ENCODE assay signal across 8 cellular contexts in the genomic region with DNA sequence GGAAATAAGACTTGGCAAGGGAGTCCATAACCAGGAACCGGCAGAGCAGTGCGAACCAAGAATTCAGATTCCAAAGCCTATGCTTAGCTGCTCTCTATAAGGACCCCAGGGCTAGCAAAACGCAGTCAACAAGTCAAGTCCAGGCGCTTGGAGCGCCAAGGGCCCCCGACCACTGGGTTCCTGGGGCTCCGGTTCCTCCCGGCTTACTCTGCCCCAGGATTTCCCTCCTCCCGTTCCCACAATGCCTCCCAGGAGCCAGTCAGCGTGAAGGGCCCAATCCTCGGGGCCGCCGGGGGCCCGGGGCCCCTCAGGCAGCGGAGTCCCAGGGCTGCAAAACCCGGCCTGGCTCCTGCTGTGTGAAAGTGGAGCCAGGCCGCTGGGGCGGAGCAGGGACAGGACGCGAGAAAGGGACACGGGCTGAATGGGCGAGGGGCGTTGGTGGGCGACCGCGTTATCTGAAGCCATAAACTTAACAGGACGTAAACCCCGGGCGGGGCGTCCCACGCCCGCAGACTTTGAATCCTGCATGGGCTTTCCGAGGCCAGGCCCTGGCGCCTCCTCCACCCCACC. TPM values are rescaled to one million over a fixed set of nuclear protein-coding genes. Genes with fewer than 3 reads are reported as not detected.
DNase-seq lines count a peak whose midpoint lies in the region; ATAC-seq and TF ChIP-seq lines count a peak whose summit lies in the region.

No MANE protein-coding gene starts in this region.

- H3K4me2 ChIP-seq in Karpas-422 (ENCODE audit: low read depth, low read length, poor library complexity, severe bottlenecking): no peak overlapping the region

- no peaks in the 10 kb centered on the region for H3K79me2 ChIP-seq in Karpas-422 (ENCODE audit: low read length)

- ATAC-seq in HG02981 (IDR thresholded peaks at IDR 0.05; ENCODE audit: unreplicated experiment): peak; percentile 55

- H2AFZ ChIP-seq in Karpas-422 (ENCODE audit: low read length): no peak overlapping the region

- H3K9me3 Mint-ChIP-seq in CD4-positive, alpha-beta memory T cell: no peaks in the 10 kb centered on the region
- no peaks in the 10 kb centered on the region for H3K9me3 Mint-ChIP-seq in activated naive CD4-positive, alpha-beta T cell treated with anti-CD3 and anti-CD28 coated beads, Interleukin-2, amount 10 ng/mL, durations not matched to agents 7 days and 5 days

- H3K4me3 Mint-ChIP-seq in CD4-positive, alpha-beta memory T cell: peak overlapping the region in 7 of 8 donors; percentile 31 to 65 (median 39)
- H3K4me3 Mint-ChIP-seq in activated naive CD4-positive, alpha-beta T cell treated with anti-CD3 and anti-CD28 coated beads, Interleukin-2, amount 10 ng/mL, durations not matched to agents 7 days and 5 days: peak overlapping the region; percentile 28

- peak in 1 of 2 donors; percentile 24 for TF ChIP-seq EP300 in tibial nerve (IDR thresholded peaks at IDR 0.05)

- H4K20me1 ChIP-seq in Karpas-422 (ENCODE audit: insufficient read depth, low read depth, low read length): no peaks in the 10 kb centered on the region

- H3K27me3 Mint-ChIP-seq in CD4-positive, alpha-beta memory T cell: peaks cover 5 to 16% of the 10 kb centered on the region in 2 donors
- H3K27me3 Mint-ChIP-seq in activated naive CD4-positive, alpha-beta T cell treated with anti-CD3 and anti-CD28 coated beads, Interleukin-2, amount 10 ng/mL, durations not matched to agents 7 days and 5 days: peaks cover 29% of the 10 kb centered on the region

- no peak overlapping the region for H3K9ac ChIP-seq in Karpas-422 (ENCODE audit: low read length)

- H3K27me3 ChIP-seq in CD4-positive, alpha-beta memory T cell (ENCODE audit: insufficient read depth, low read length): no peaks in the 10 kb centered on the region
- H3K27me3 ChIP-seq in tibial nerve (peaks cover 0 to 4% of the 10 kb centered on the region in 2 donors), Karpas-422 (ENCODE audit: low read length) (no peaks in the 10 kb centered on the region)

- H3K36me3 ChIP-seq in CD4-positive, alpha-beta memory T cell (ENCODE audit: insufficient read depth, low read length): no peaks in the 10 kb centered on the region
- H3K36me3 ChIP-seq in tibial nerve: no peaks in the 10 kb centered on the region
- H3K36me3 ChIP-seq in Karpas-422 (ENCODE audit: insufficient read depth, low read length): no peaks in the 10 kb centered on the region

- DNase-seq in CD4-positive, alpha-beta memory T cell: peak in 4 of 5 donors; percentile 20 to 45 (median 33)
- DNase-seq in OCI-M1 (lab: John Stamatoyannopoulos, UW) (peak; percentile 91), globus pallidus (ENCODE audit: low spot score) (peak; percentile 43), occipital lobe (lab: John Stamatoyannopoulos, UW) (peak; percentile 40), tibial nerve (ENCODE audit: low spot score in 2 of 2) (peak; percentile 17 to 45), Karpas-422 (no peak)
- peak; percentile 58 for DNase-seq in activated naive CD4-positive, alpha-beta T cell treated with anti-CD3 and anti-CD28 coated beads, Interleukin-2, amount 10 ng/mL, durations not matched to agents 7 days and 5 days

- POLR2A ChIA-PET in CD4-positive, alpha-beta memory T cell (lab: Charles Lee; ENCODE audit: partially characterized antibody): no interaction called here

- peaks cover 5% of the 10 kb centered on the region for H3K4me1 ChIP-seq in CD4-positive, alpha-beta memory T cell (ENCODE audit: insufficient read depth, low read length)
- peaks cover 0 to 22% (median 9%) of the 10 kb centered on the region in 4 donors for H3K4me1 ChIP-seq in tibial nerve
- H3K4me1 ChIP-seq in Karpas-422 (ENCODE audit: low read length): no peaks in the 10 kb centered on the region

- 12 to 26% methylated on average over 21 to 22 of the region's 34 CpGs for WGBS in tibial nerve, 2 donors

- CTCF ChIA-PET in CD4-positive, alpha-beta memory T cell (lab: Charles Lee; ENCODE audit: partially characterized antibody): interaction anchor here (1.4 to 2.7 kb wide), 2 partner anchors 18 to 77 kb away, joined by 4 to 9 read pairs; no protein-coding TSS in a partner anchor
- CTCF ChIA-PET in activated naive CD4-positive, alpha-beta T cell treated with anti-CD3 and anti-CD28 coated beads, Interleukin-2, amount 10 ng/mL, durations not matched to agents 7 days and 5 days (lab: Charles Lee): interaction anchor here (1.9 kb wide), 1 partner anchor 18 kb away, joined by 6 read pairs; no protein-coding TSS in a partner anchor

- no peaks in the 10 kb centered on the region for H3K36me3 Mint-ChIP-seq in CD4-positive, alpha-beta memory T cell
- no peaks in the 10 kb centered on the region for H3K36me3 Mint-ChIP-seq in activated naive CD4-positive, alpha-beta T cell treated with anti-CD3 and anti-CD28 coated beads, Interleukin-2, amount 10 ng/mL, durations not matched to agents 7 days and 5 days

- H3K9me3 ChIP-seq in CD4-positive, alpha-beta memory T cell (ENCODE audit: control insufficient read depth in 1 of 2, low read length in 2 of 2): no peaks in the 10 kb centered on the region
- H3K9me3 ChIP-seq in tibial nerve (no peaks in the 10 kb centered on the region), Karpas-422 (ENCODE audit: low read length) (no peaks in the 10 kb centered on the region)

- TF ChIP-seq POLR2A in tibial nerve (IDR thresholded peaks at IDR 0.05): peak in 1 of 2 donors; percentile 83

- no peaks in the 10 kb centered on the region for H3K9me2 ChIP-seq in Karpas-422 (replicated peaks; ENCODE audit: insufficient read depth, low read length)

- peak in 2 of 5 experiments; percentile 32 to 69 for TF ChIP-seq CTCF in tibial nerve (IDR thresholded peaks at IDR 0.05)

- intact Hi-C loops in CD4-positive, alpha-beta memory T cell (cut with micrococcal nuclease): no loop called here

- H3K4me1 Mint-ChIP-seq in CD4-positive, alpha-beta memory T cell: peaks cover 0 to 5% (median 4%) of the 10 kb centered on the region in 4 donors
- H3K4me1 Mint-ChIP-seq in activated naive CD4-positive, alpha-beta T cell treated with anti-CD3 and anti-CD28 coated beads, Interleukin-2, amount 10 ng/mL, durations not matched to agents 7 days and 5 days: peaks cover 3% of the 10 kb centered on the region

- no peak overlapping the region for H3K27ac ChIP-seq in CD4-positive, alpha-beta memory T cell (ENCODE audit: low read depth, low read length)
- H3K27ac ChIP-seq in tibial nerve: peak overlapping the region; percentile 41 to 75 (median 70)
- H3K27ac ChIP-seq in Karpas-422 (ENCODE audit: low read length): no peak overlapping the region

- H3K27ac Mint-ChIP-seq in CD4-positive, alpha-beta memory T cell: no peak overlapping the region
- no peak overlapping the region for H3K27ac Mint-ChIP-seq in activated naive CD4-positive, alpha-beta T cell treated with anti-CD3 and anti-CD28 coated beads, Interleukin-2, amount 10 ng/mL, durations not matched to agents 7 days and 5 days

- H3K4me3 ChIP-seq in CD4-positive, alpha-beta memory T cell (ENCODE audit: low read length in 2 of 2): peak overlapping the region in 1 of 2 donors; percentile 22
- H3K4me3 ChIP-seq in tibial nerve (peak overlapping the region; percentile 24 to 53 (median 42)), Karpas-422 (ENCODE audit: low read length) (no peak overlapping the region)

RNA-seq across cellular contexts. Expression of a gene that starts 1.5 kb away (rescaled TPM):
- total RNA-seq in CD4-positive, alpha-beta memory T cell: under 1 TPM; 0.29 to 0.91 TPM
- polyA plus RNA-seq in CD4-positive, alpha-beta memory T cell: 1 to 10 TPM in 1 of 2 donors, under 1 TPM in 1; 0.36 to 1.1 TPM
- not detected for total RNA-seq in occipital lobe
- total RNA-seq in tibial nerve: 10 to 100 TPM in 2 of 4 donors, 1 to 10 TPM in 1, under 1 TPM in 1; 0.20 to 19.7 (median 10.2) TPM
- not detected in 2 replicates for total RNA-seq in Karpas-422 (2014; rRNA removed; shearing (Covaris generic); ENCODE audit: low replicate concordance)

RNA-seq across cellular contexts. Expression of a gene that starts 45.5 kb away (rescaled TPM):
- total RNA-seq in CD4-positive, alpha-beta memory T cell: 1 to 10 TPM; 7.4 TPM
- 1 to 10 TPM; 4.2 to 6.2 TPM for polyA plus RNA-seq in CD4-positive, alpha-beta memory T cell
- 1.6 TPM for total RNA-seq in occipital lobe
- 1 to 10 TPM in 3 of 4 donors, under 1 TPM in 1; 0.78 to 8.1 (median 3.5) TPM for total RNA-seq in tibial nerve
- not detected in 2 replicates for total RNA-seq in Karpas-422 (2014; rRNA removed; shearing (Covaris generic); ENCODE audit: low replicate concordance)

RNA-seq across cellular contexts. Expression of a gene that starts 54.6 kb away (rescaled TPM):
- not detected for total RNA-seq in CD4-positive, alpha-beta memory T cell
- not detected for polyA plus RNA-seq in CD4-positive, alpha-beta memory T cell
- total RNA-seq in occipital lobe (1.9 TPM), tibial nerve (10 to 100 TPM in 1 of 4 donors, not detected in 3; 10.8 TPM)
- not detected in 2 replicates for total RNA-seq in Karpas-422 (2014; rRNA removed; shearing (Covaris generic); ENCODE audit: low replicate concordance)

Comparison
In these comparisons a context has a peak if more than half of its experiments do, and no peak if none do; other contexts are left out.
1. H3K27ac ChIP-seq: peak in tibial nerve (4 of 4); none in CD4-positive, alpha-beta memory T cell (single experiment) and Karpas-422 (single experiment).